In the genomic region with DNA sequence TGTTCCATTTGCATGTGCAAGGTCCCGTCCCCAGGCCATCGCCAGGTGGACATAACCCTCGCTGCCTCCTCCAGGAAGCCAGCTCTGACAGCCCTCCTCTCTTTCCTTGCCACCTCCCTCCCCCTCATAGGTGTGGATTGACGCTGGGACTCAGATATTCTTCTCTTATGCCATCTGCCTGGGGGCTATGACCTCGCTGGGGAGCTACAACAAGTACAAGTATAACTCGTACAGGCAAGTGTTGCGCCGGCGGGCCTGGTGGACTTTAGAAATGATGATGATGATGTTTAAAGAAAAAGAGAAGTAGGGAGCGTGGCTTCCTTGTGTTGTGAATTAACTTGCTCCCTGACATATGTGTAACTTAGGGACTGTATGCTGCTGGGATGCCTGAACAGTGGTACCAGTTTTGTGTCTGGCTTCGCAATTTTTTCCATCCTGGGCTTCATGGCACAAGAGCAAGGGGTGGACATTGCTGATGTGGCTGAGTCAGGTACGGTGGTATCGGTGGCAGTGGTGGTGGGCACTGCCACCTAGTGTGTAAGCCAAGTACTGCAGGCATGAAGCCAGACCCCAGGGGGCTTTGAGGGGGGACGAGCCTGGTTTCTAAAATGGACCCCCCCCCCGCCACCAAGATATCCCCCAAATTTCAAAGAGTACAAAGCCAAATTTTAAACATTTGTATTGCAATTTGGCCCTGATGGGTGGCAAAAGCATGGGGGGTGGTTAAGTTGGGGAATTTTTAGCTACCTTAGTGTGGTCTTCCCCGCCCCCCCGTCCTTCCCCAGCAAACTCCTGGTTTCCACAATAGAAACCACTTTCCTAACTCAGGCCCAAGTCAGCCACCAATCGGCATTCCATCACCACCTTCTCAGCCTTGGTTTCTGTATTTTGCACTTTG, we compare ENCODE assay signal across 9 cellular contexts.
DNase-seq lines count a peak whose midpoint lies in the region; ATAC-seq and TF ChIP-seq lines count a peak whose summit lies in the region.
"Had no signal": no experiment of that assay in that cellular context is flagged by ENCODE, and none has a peak within 500 bp of the region (broad histone marks: within the 10 kb centered on the region; RNA-seq: fewer than 3 reads in every experiment).

No MANE protein-coding gene starts in this region.

- POLR2A ChIA-PET in CD4-positive, alpha-beta memory T cell (lab: Charles Lee; ENCODE audit: partially characterized antibody): interaction anchor here (0.8 to 2.5 kb wide), 4 partner anchors 36 to 90 kb away, joined by 3 to 7 read pairs (median 5); a partner anchor contains a TSS

- no peaks in the 10 kb centered on the region for H3K9me3 ChIP-seq in CD4-positive, alpha-beta memory T cell (ENCODE audit: control insufficient read depth in 1 of 2, low read length in 2 of 2)
- H3K9me3 ChIP-seq in WERI-Rb-1 (ENCODE audit: severe bottlenecking): no peaks in the 10 kb centered on the region

- H3K27ac ChIP-seq in CD4-positive, alpha-beta memory T cell (ENCODE audit: low read depth, low read length): no peak overlapping the region
- H3K27ac ChIP-seq in WERI-Rb-1: no peak overlapping the region

- H3K9me3 Mint-ChIP-seq in CD4-positive, alpha-beta memory T cell: no peaks in the 10 kb centered on the region
- H3K9me3 Mint-ChIP-seq in stimulated activated effector memory CD8-positive, alpha-beta T cell treated with anti-CD3 and anti-CD28 coated beads, Interleukin-12 subunit alpha, Interleukin-12 subunit beta, amount 100 ng/mL, for 72 hours: no peaks in the 10 kb centered on the region
- H3K9me3 Mint-ChIP-seq: natural killer cell treated with Interleukin-12 subunit alpha and Interleukin-12 subunit beta and Interleukin-15 and Interleukin-18, amount 100 ng/mL, for 72 hours had no signal

- H3K4me1 ChIP-seq in CD4-positive, alpha-beta memory T cell (ENCODE audit: insufficient read depth, low read length): no peaks in the 10 kb centered on the region

- H3K4me1 Mint-ChIP-seq in CD4-positive, alpha-beta memory T cell: peaks cover 0 to 2% (median 0%) of the 10 kb centered on the region in 4 donors
- H3K4me1 Mint-ChIP-seq in stimulated activated effector memory CD8-positive, alpha-beta T cell treated with anti-CD3 and anti-CD28 coated beads, Interleukin-12 subunit alpha, Interleukin-12 subunit beta, amount 100 ng/mL, for 72 hours: peaks cover 9% of the 10 kb centered on the region

- intact Hi-C loops in CD4-positive, alpha-beta memory T cell (cut with micrococcal nuclease): loop anchor here (1.0 to 2.0 kb wide), 4 partner anchors 66 to 571 kb away; a partner anchor contains a TSS

- no peak overlapping the region for H3K4me3 Mint-ChIP-seq in CD4-positive, alpha-beta memory T cell
- no peak overlapping the region for H3K4me3 Mint-ChIP-seq in stimulated activated effector memory CD8-positive, alpha-beta T cell treated with anti-CD3 and anti-CD28 coated beads, Interleukin-12 subunit alpha, Interleukin-12 subunit beta, amount 100 ng/mL, for 72 hours
- H3K4me3 Mint-ChIP-seq: natural killer cell treated with Interleukin-12 subunit alpha and Interleukin-12 subunit beta and Interleukin-15 and Interleukin-18, amount 100 ng/mL, for 72 hours had no signal

- no peak overlapping the region for H3K4me3 ChIP-seq in CD4-positive, alpha-beta memory T cell (ENCODE audit: low read length in 2 of 2)
- no peak overlapping the region for H3K4me3 ChIP-seq in WERI-Rb-1 (ENCODE audit: low read depth, low read length)
- no peak overlapping the region for H3K4me3 ChIP-seq in cardiac fibroblast (replicated peaks in 1 of 2; ENCODE audit: low read depth in 2 of 2, low read length in 2 of 2)

- CTCF ChIA-PET in CD4-positive, alpha-beta memory T cell (lab: Charles Lee; ENCODE audit: partially characterized antibody): interaction anchor here (0.7 to 4.2 kb wide), 36 partner anchors 9 to 811 kb away, joined by 3 to 67 read pairs (median 4); a partner anchor contains a TSS

- TF ChIP-seq CTCF in WERI-Rb-1 (IDR thresholded peaks at IDR 0.05; ENCODE audit: low read depth, low read length): peak; percentile 85
- TF ChIP-seq CTCF in cardiac fibroblast (IDR thresholded peaks at IDR 0.05; ENCODE audit: low read depth, low read length): peak; percentile 89

- no peaks in the 10 kb centered on the region for H3K27me3 Mint-ChIP-seq in CD4-positive, alpha-beta memory T cell
- H3K27me3 Mint-ChIP-seq: natural killer cell treated with Interleukin-12 subunit alpha and Interleukin-12 subunit beta and Interleukin-15 and Interleukin-18, amount 100 ng/mL, for 72 hours had no signal

- peak in 4 of 5 donors; percentile 26 to 42 (median 36) for DNase-seq in CD4-positive, alpha-beta memory T cell
- DNase-seq in WERI-Rb-1 (peak; percentile 47), cardiac fibroblast (ENCODE audit: low read depth in 2 of 2) (peak; percentile 48 to 54), left lobe of liver (ENCODE audit: low spot score) (no peak), DMS153 treated with DMSO at 0.1 percent for 48 hours (lab: John Stamatoyannopoulos, UW; ENCODE audit: unreplicated experiment) (no peak)
- peak; percentile 29 to 64 for DNase-seq in stimulated activated effector memory CD8-positive, alpha-beta T cell treated with anti-CD3 and anti-CD28 coated beads, Interleukin-12 subunit alpha, Interleukin-12 subunit beta, amount 100 ng/mL, for 72 hours (ENCODE audit: low spot score in 2 of 2)

- peaks cover 16 to 60% of the 10 kb centered on the region in 2 donors for H3K36me3 Mint-ChIP-seq in CD4-positive, alpha-beta memory T cell
- H3K36me3 Mint-ChIP-seq in stimulated activated effector memory CD8-positive, alpha-beta T cell treated with anti-CD3 and anti-CD28 coated beads, Interleukin-12 subunit alpha, Interleukin-12 subunit beta, amount 100 ng/mL, for 72 hours: peaks cover 61% of the 10 kb centered on the region
- H3K36me3 Mint-ChIP-seq: natural killer cell treated with Interleukin-12 subunit alpha and Interleukin-12 subunit beta and Interleukin-15 and Interleukin-18, amount 100 ng/mL, for 72 hours had no signal

- H3K27me3 ChIP-seq in CD4-positive, alpha-beta memory T cell (ENCODE audit: insufficient read depth, low read length): no peaks in the 10 kb centered on the region
- no peaks in the 10 kb centered on the region for H3K27me3 ChIP-seq in WERI-Rb-1 (ENCODE audit: insufficient read depth, low read depth, severe bottlenecking)

- peak overlapping the region in 4 of 7 donors; percentile 36 to 81 (median 54) for H3K27ac Mint-ChIP-seq in CD4-positive, alpha-beta memory T cell
- H3K27ac Mint-ChIP-seq in stimulated activated effector memory CD8-positive, alpha-beta T cell treated with anti-CD3 and anti-CD28 coated beads, Interleukin-12 subunit alpha, Interleukin-12 subunit beta, amount 100 ng/mL, for 72 hours: peak overlapping the region; percentile 78
- H3K27ac Mint-ChIP-seq: natural killer cell treated with Interleukin-12 subunit alpha and Interleukin-12 subunit beta and Interleukin-15 and Interleukin-18, amount 100 ng/mL, for 72 hours had no signal

- ATAC-seq in HG03354 (IDR thresholded peaks at IDR 0.05; ENCODE audit: poor library complexity, severe bottlenecking, unreplicated experiment) (peak; percentile 54), left lobe of liver (peak; percentile 94), HG03196 (IDR thresholded peaks at IDR 0.05; ENCODE audit: unreplicated experiment) (no peak)
- no peak for ATAC-seq in stimulated activated effector memory CD8-positive, alpha-beta T cell treated with anti-CD3 and anti-CD28 coated beads, Interleukin-12 subunit alpha, Interleukin-12 subunit beta, amount 100 ng/mL, for 72 hours

- peaks cover 71% of the 10 kb centered on the region for H3K36me3 ChIP-seq in CD4-positive, alpha-beta memory T cell (ENCODE audit: insufficient read depth, low read length)
- peaks cover 32% of the 10 kb centered on the region for H3K36me3 ChIP-seq in WERI-Rb-1

Comparison
In these comparisons a context has a peak if more than half of its experiments do, and no peak if none do; other contexts are left out.
1. DNase-seq: peak in CD4-positive, alpha-beta memory T cell (4 of 5), WERI-Rb-1 (single experiment), cardiac fibroblast (2 of 2) and stimulated activated effector memory CD8-positive, alpha-beta T cell treated with anti-CD3 and anti-CD28 coated beads, Interleukin-12 subunit alpha, Interleukin-12 subunit beta, amount 100 ng/mL, for 72 hours (2 of 2); none in left lobe of liver (single experiment) and DMS153 treated with DMSO at 0.1 percent for 48 hours (single experiment).
2. ATAC-seq: peak in HG03354 (single experiment) and left lobe of liver (single experiment); none in stimulated activated effector memory CD8-positive, alpha-beta T cell treated with anti-CD3 and anti-CD28 coated beads, Interleukin-12 subunit alpha, Interleukin-12 subunit beta, amount 100 ng/mL, for 72 hours (single experiment) and HG03196 (single experiment).